In the genomic region with DNA sequence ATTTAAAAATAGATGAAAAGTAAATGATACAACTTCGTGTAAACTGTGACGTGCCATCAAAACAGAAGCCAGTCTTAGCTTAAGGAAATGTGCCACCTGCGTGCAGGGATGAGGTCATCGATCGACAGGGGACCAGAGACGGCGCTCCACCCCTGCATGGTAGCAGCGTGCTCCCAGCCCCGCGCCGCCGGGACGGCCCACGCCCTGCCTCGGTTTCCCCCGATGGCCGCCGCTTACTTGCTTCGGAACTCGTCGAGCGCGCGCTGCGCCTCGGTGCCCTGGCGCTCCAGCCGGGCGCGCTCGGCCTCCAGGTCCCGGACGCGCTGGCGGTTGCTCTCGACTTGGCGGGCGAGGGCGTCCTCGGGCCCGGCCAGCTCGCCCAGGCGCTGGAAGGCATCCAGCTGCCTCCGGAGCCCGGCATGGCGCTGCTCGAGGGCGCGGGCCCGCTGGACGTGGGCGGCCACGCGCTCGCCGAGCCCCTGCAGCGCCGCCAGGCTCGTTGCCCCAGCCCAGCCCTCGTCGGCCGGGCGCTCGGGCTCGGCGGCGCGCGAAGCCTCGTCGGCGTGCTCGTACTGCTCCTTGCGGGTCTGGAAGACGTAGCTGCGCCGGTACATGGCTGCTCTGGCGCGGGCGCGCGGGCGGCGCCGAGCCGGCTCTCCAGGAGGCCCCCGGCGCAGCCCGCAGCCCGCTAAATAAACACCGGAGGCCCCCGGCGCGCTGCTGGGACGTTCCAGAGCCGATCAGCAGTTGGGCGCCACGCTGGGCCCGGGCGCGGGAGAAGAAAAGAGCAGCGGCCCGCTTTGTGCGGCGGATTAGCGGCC, we compare ENCODE assay signal across 8 cellular contexts. TPM values are rescaled to one million over a fixed set of nuclear protein-coding genes. Genes with fewer than 3 reads are reported as not detected.
A peak's percentile ranks its signal among the peaks of the same experiment; 100 is the strongest.
DNase-seq lines count a peak whose midpoint lies in the region; ATAC-seq and TF ChIP-seq lines count a peak whose summit lies in the region.

BFSP1 (minus strand) TSS at position 664 of the 821 bp plus-strand sequence; CDS start at position 614, 50 bp downstream.

- TF ChIP-seq CTCF in ascending aorta (IDR thresholded peaks at IDR 0.05), result no peak

- H3K4me1 ChIP-seq in ascending aorta, result peaks cover 0 to 12% of the 10 kb centered on the region in 2 donors

- no peaks in the 10 kb centered on the region for H3K9me3 ChIP-seq in ascending aorta

- intact Hi-C loops in ascending aorta (cut with DNase I), result no loop called here

- peak; percentile 25 to 36 for DNase-seq in Kasumi-1 (lab: John Stamatoyannopoulos, UW)
- peak in 1 of 2 donors; percentile 73 for DNase-seq in ascending aorta (ENCODE audit: low spot score in 2 of 2)
- DNase-seq in hippocampal formation (lab: John Stamatoyannopoulos, UW), result peak; percentile 45 to 66
- DNase-seq in retina, result peak; percentile 93
- no peak for DNase-seq in GOT3 (lab: John Stamatoyannopoulos, UW)

- peak; percentile 91 for ATAC-seq in SK-N-SH treated with all-trans-retinoic acid at 6 μM for 48 hours
- ATAC-seq in GM19023 (IDR thresholded peaks at IDR 0.05; ENCODE audit: unreplicated experiment), result no peak

- H3K27ac ChIP-seq in ascending aorta, result peak within 1 kb of the TSS; percentile 65 to 74

- H3K4me3 ChIP-seq in GM08714 (ENCODE audit: low read length), result peak within 1 kb of the TSS; percentile 56; the same call in 1 of the 2 replicates
- peak within 1 kb of the TSS; percentile 72 to 75 for H3K4me3 ChIP-seq in ascending aorta

- H3K36me3 ChIP-seq in ascending aorta, result no peaks in the 10 kb centered on the region

- H3K27me3 ChIP-seq in ascending aorta, result no peaks in the 10 kb centered on the region

TF ChIP-seq in SK-N-SH treated with all-trans-retinoic acid at 6 μM for 48 hours, 23 proteins besides CTCF, POLR2A, EP300 and RAD21:
- TF ChIP-seq CSDC2 (CRISPR knock-in tag; IDR thresholded peaks at IDR 0.05) (no peak), ZFP30 (CRISPR knock-in tag; IDR thresholded peaks at IDR 0.05) (no peak), TSHZ2 (CRISPR knock-in tag; IDR thresholded peaks at IDR 0.05) (no peak), ZC3H10 (CRISPR knock-in tag; IDR thresholded peaks at IDR 0.05) (no peak), ISL1 (CRISPR knock-in tag; IDR thresholded peaks at IDR 0.05) (no peak), BACH2 (CRISPR knock-in tag; IDR thresholded peaks at IDR 0.05; ENCODE audit: borderline replicate concordance) (no peak), SNAI2 (CRISPR knock-in tag; IDR thresholded peaks at IDR 0.05) (no peak), PPARA (CRISPR knock-in tag; IDR thresholded peaks at IDR 0.05; ENCODE audit: borderline replicate concordance) (no peak), TCF4 (CRISPR knock-in tag; IDR thresholded peaks at IDR 0.05; ENCODE audit: borderline replicate concordance) (no peak), ZNF70 (CRISPR knock-in tag; IDR thresholded peaks at IDR 0.05) (no peak), TOX (CRISPR knock-in tag; IDR thresholded peaks at IDR 0.05; ENCODE audit: borderline replicate concordance) (no peak)
- TF ChIP-seq, protein P1, sequence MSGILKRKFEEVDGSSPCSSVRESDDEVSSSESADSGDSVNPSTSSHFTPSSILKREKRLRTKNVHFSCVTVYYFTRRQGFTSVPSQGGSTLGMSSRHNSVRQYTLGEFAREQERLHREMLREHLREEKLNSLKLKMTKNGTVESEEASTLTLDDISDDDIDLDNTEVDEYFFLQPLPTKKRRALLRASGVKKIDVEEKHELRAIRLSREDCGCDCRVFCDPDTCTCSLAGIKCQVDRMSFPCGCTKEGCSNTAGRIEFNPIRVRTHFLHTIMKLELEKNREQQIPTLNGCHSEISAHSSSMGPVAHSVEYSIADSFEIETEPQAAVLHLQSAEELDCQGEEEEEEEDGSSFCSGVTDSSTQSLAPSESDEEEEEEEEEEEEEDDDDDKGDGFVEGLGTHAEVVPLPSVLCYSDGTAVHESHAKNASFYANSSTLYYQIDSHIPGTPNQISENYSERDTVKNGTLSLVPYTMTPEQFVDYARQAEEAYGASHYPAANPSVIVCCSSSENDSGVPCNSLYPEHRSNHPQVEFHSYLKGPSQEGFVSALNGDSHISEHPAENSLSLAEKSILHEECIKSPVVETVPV (CRISPR knock-in tag; IDR thresholded peaks at IDR 0.05), result no peak
- TF ChIP-seq, protein P2, sequence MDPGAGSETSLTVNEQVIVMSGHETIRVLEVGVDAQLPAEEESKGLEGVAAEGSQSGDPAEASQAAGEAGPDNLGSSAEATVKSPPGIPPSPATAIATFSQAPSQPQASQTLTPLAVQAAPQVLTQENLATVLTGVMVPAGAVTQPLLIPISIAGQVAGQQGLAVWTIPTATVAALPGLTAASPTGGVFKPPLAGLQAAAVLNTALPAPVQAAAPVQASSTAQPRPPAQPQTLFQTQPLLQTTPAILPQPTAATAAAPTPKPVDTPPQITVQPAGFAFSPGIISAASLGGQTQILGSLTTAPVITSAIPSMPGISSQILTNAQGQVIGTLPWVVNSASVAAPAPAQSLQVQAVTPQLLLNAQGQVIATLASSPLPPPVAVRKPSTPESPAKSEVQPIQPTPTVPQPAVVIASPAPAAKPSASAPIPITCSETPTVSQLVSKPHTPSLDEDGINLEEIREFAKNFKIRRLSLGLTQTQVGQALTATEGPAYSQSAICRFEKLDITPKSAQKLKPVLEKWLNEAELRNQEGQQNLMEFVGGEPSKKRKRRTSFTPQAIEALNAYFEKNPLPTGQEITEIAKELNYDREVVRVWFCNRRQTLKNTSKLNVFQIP (CRISPR knock-in tag; IDR thresholded peaks at IDR 0.05; ENCODE audit: borderline replicate concordance, low read depth), result no peak
TF ChIP-seq in SK-N-SH treated with all-trans-retinoic acid at 6 μM for 48 hours: peak in this region for 0.

RNA-seq across cellular contexts. Expression of gene BFSP1, which starts in this region (rescaled TPM):
- not detected for total RNA-seq in ascending aorta
